In the genomic region with DNA sequence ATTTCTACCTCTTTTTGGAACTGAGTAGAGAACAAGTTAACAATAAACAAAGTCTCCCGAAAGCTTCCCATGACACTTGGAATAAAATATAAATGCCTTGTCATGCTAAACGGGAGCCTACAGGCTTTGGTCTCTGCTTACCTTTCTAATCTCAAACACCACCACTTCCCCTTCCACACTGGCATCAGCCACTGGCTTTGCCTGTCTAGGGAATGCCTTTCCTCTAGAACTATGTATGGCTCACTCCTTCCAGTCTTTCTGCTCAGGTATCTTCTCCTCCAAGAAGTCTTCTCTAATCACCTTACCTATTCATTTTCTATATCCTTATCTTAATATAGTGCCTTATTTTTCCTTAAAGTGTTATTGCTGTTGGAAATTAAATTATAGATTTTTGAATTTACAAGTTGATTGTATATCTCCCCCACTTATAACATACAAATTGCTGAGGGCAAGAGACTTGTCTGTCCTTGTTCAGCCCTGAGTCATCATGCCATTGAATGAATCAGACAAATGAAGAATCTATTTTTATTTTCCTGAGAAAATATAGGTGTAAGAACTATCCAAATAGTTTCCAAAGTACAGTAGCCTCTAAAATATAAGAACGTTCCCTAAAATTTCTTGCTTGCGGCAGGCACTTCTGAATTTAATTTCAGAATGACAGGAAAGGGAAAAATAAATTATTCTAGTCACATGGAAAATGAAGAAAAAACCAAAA, we compare ENCODE assay signal across 11 cellular contexts.
DNase-seq lines count a peak whose midpoint lies in the region; TF ChIP-seq lines count a peak whose summit lies in the region.
"Had no signal": no experiment of that assay in that cellular context is flagged by ENCODE, and none has a peak within 500 bp of the region (broad histone marks: within the 10 kb centered on the region; RNA-seq: fewer than 3 reads in every experiment).

No MANE protein-coding gene starts in this region.

- no peak for TF ChIP-seq POLR2A in esophagus squamous epithelium (IDR thresholded peaks at IDR 0.05)

- peak overlapping the region; percentile 65 for H3K9ac ChIP-seq in skeletal muscle satellite cell (ENCODE audit: low read depth, low read length)

- DNase-seq in EH (ENCODE audit: low read depth) (peak; percentile 68), RKO (ENCODE audit: low spot score) (peak; percentile 11), esophagus squamous epithelium (lab: John Stamatoyannopoulos, UW) (no peak), ecto neural progenitor cell (ENCODE audit: low spot score) (no peak), occipital lobe (lab: John Stamatoyannopoulos, UW) (no peak), globus pallidus (ENCODE audit: low spot score) (no peak), SHP77 (lab: John Stamatoyannopoulos, UW) (no peak)
- DNase-seq: activated T-cell treated with anti-CD3 and anti-CD28 coated beads, Interleukin-2, amount 50 U/mL, for 72 hours; NCI-H1694; NCI-H82 had no signal

- intact Hi-C loops in esophagus squamous epithelium (cut with DNase I): no loop called here

- H3K27me3 ChIP-seq in esophagus squamous epithelium (no peaks in the 10 kb centered on the region), skeletal muscle satellite cell (ENCODE audit: control insufficient read depth, insufficient read depth, low read length) (no peaks in the 10 kb centered on the region)

- 24 to 38% methylated on average over 4 of the region's 4 CpGs for whole genome bisulfite sequencing in esophagus squamous epithelium, 2 donors

- H3K9me3 ChIP-seq in esophagus squamous epithelium (no peaks in the 10 kb centered on the region), skeletal muscle satellite cell (replicated peaks; ENCODE audit: low read length) (no peaks in the 10 kb centered on the region)

- H3K27ac ChIP-seq in esophagus squamous epithelium: peak overlapping the region; percentile 81 to 82 (median 82)

- TF ChIP-seq CTCF in esophagus squamous epithelium (IDR thresholded peaks at IDR 0.05): no peak

- H3K4me3 ChIP-seq in esophagus squamous epithelium (peak overlapping the region in 2 of 4 donors; percentile 1 to 6), skeletal muscle satellite cell (ENCODE audit: low read length) (no peak overlapping the region)

- no peaks in the 10 kb centered on the region for H3K36me3 ChIP-seq in esophagus squamous epithelium
- no peaks in the 10 kb centered on the region for H3K36me3 ChIP-seq in skeletal muscle satellite cell (ENCODE audit: insufficient read depth, low read length)

- H3K4me1 ChIP-seq in esophagus squamous epithelium: peaks cover 11 to 50% (median 11%) of the 10 kb centered on the region in 3 donors
- peaks cover 39% of the 10 kb centered on the region for H3K4me1 ChIP-seq in skeletal muscle satellite cell (ENCODE audit: control insufficient read depth, insufficient read depth, low read length)

- H3K4me2 ChIP-seq in skeletal muscle satellite cell (ENCODE audit: low read length): peak overlapping the region; percentile 66

Comparison
In these comparisons a context has a peak if more than half of its experiments do, and no peak if none do; other contexts are left out.
1. DNase-seq: peak in EH (single experiment) and RKO (single experiment); none in esophagus squamous epithelium (single experiment), ecto neural progenitor cell (single experiment), occipital lobe (single experiment), globus pallidus (single experiment) and SHP77 (0 of 2).